In genomic region chr1:25476186-25477097, GRCh38 we compare ENCODE assay signal across 1 cellular context.
TF ChIP-seq lines count a peak whose summit lies in the region.

No MANE protein-coding gene starts in this region.

TF ChIP-seq in IMR-90, 13 proteins besides CTCF, POLR2A, EP300 and RAD21:
- TF ChIP-seq, protein P1, sequence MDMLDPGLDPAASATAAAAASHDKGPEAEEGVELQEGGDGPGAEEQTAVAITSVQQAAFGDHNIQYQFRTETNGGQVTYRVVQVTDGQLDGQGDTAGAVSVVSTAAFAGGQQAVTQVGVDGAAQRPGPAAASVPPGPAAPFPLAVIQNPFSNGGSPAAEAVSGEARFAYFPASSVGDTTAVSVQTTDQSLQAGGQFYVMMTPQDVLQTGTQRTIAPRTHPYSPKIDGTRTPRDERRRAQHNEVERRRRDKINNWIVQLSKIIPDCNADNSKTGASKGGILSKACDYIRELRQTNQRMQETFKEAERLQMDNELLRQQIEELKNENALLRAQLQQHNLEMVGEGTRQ (IDR thresholded peaks at IDR 0.05; ENCODE audit: low read depth, low read length): no peak
- peak; percentile 28; the same call in 1 of the 2 replicates for TF ChIP-seq CEBPB (IDR thresholded peaks at IDR 0.05; ENCODE audit: low read depth, low read length)
TF ChIP-seq in IMR-90: peak in this region for 1.
